Comparison of ENCODE assay signal across 1 cellular context in genomic region chr2:109480486-109481195, GRCh38.
TF ChIP-seq lines count a peak whose summit lies in the region.

No MANE protein-coding gene starts in this region.

TF ChIP-seq in IMR-90, 13 proteins besides CTCF, POLR2A, EP300 and RAD21:
- no peak for TF ChIP-seq FOS (IDR thresholded peaks at IDR 0.05; ENCODE audit: low read depth, low read length)
- TF ChIP-seq RCOR1 (IDR thresholded peaks at IDR 0.05; ENCODE audit: insufficient replicate concordance, low read length), result no peak
- no peak for TF ChIP-seq USF2 (IDR thresholded peaks at IDR 0.05; ENCODE audit: low read depth, low read length)
- TF ChIP-seq RFX5 (IDR thresholded peaks at IDR 0.05; ENCODE audit: low read depth, low read length), result no peak
- TF ChIP-seq BHLHE40 (IDR thresholded peaks at IDR 0.05; ENCODE audit: low read depth, low read length), result no peak
- no peak for TF ChIP-seq MAZ (IDR thresholded peaks at IDR 0.05; ENCODE audit: borderline replicate concordance, low read depth, low read length)
- TF ChIP-seq CEBPB (IDR thresholded peaks at IDR 0.05; ENCODE audit: low read depth, low read length), result no peak
- TF ChIP-seq CHD1 (IDR thresholded peaks at IDR 0.05; ENCODE audit: low read depth, low read length), result no peak
- no peak for TF ChIP-seq SMC3 (IDR thresholded peaks at IDR 0.05; ENCODE audit: low read depth, low read length)
- TF ChIP-seq MAFK (IDR thresholded peaks at IDR 0.05; ENCODE audit: low read depth, low read length), result no peak
- TF ChIP-seq MXI1 (IDR thresholded peaks at IDR 0.05; ENCODE audit: borderline replicate concordance, low read depth, low read length), result no peak
- no peak for TF ChIP-seq ELK1 (IDR thresholded peaks at IDR 0.05; ENCODE audit: borderline replicate concordance, low read depth, low read length)
